In the genomic region with DNA sequence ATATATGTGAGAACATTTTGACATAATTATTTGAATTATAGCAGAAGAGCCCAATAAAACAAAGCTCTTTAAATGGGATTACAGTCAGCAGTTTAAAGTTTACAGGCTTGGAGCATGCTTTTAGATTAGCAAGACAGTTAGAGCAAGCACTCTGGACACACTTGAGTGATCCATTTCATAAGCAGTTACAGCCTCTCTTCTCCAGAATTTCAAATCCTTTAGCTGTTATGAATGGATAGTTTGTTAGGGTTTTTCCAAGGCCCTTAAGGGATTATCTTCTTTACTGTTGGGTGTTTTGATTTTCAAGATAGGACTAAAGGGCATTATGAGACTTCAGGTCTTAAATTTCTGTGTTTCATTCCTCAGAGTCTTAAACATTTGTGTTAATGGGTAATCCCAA, we compare ENCODE assay signal across 22 cellular contexts. TPM values are rescaled to one million over a fixed set of nuclear protein-coding genes. Genes with fewer than 3 reads are reported as not detected.
DNase-seq lines count a peak whose midpoint lies in the region; FAIRE-seq lines count a peak whose summit lies in the region.
"Had no signal": no experiment of that assay in that cellular context is flagged by ENCODE, and none has a peak within 500 bp of the region (broad histone marks: within the 10 kb centered on the region; RNA-seq: fewer than 3 reads in every experiment).

No MANE protein-coding gene starts in this region.

- H3K4me1 ChIP-seq in HAP-1: peaks cover 16% of the 10 kb centered on the region
- H3K4me1 ChIP-seq: BLaER1 had no signal

- peak; percentile 14 to 95 for DNase-seq in HAP-1 (ENCODE audit: low spot score in 2 of 2)
- peak; percentile 28 for DNase-seq in RCC 7860 (ENCODE audit: low spot score)
- DNase-seq in foreskin melanocyte: peak; percentile 73
- peak; percentile 54 for DNase-seq in renal cortical epithelial cell (ENCODE audit: low read depth)
- no peak for DNase-seq in G401 (ENCODE audit: low spot score)
- DNase-seq in activated CD4-positive, CD25-positive, alpha-beta regulatory T cell treated with anti-CD3 and anti-CD28 coated beads, Interleukin-2, amount 50 U/mL, for 72 hours: no peak
- DNase-seq in NK-92 treated with Interleukin-12 subunit alpha and Interleukin-12 subunit beta, amount 100 ng/mL, for 24 hours (lab: John Stamatoyannopoulos, UW): no peak
- no peak for DNase-seq in activated CD8-positive, alpha-beta memory T cell treated with anti-CD3 and anti-CD28 coated beads, Interleukin-2, amount 50 U/mL, for 48 hours
- DNase-seq: Calu3; CD4-positive, alpha-beta T cell; DMS153; Karpas-422; NCI-H1694; NCI-H2081; NCI-H446; NCI-H69; SIG-M5 had no signal

- in situ Hi-C loops in HAP-1 (cut with MboI; ENCODE audit: low sequenced_read_pairs): no loop called here
- in situ Hi-C loops in G401 (cut with HindIII; ENCODE audit: low sequenced_read_pairs): no loop called here

- H3K27me3 ChIP-seq in HAP-1 (ENCODE audit: low read depth): peaks cover 48% of the 10 kb centered on the region
- H3K27me3 ChIP-seq: BLaER1 had no signal

- H3K4me3 ChIP-seq in HAP-1: no peak overlapping the region
- H3K4me3 ChIP-seq: BLaER1 had no signal

- peak; percentile 67 for FAIRE-seq in RCC 7860 (lab: Jason Lieb, UNC)
- FAIRE-seq: G401.6, GM12892, H1 had no signal

- H3K9me3 ChIP-seq in HAP-1: no peaks in the 10 kb centered on the region
- H3K9me3 ChIP-seq: BLaER1 had no signal

- no peaks in the 10 kb centered on the region for H3K36me3 ChIP-seq in HAP-1 (replicated peaks)
- H3K36me3 ChIP-seq: BLaER1 had no signal

RNA-seq across cellular contexts. Expression of gene BEST3, which starts 36.3 kb away (rescaled TPM):
- total RNA-seq in renal cortical epithelial cell: 0.55 and 0.87 TPM in 2 replicates
- total RNA-seq in G401 (2014; rRNA removed; shearing (Covaris generic)): 0.61 TPM in 1 of 2 replicates, not detected in the other
- total RNA-seq: CD4-positive, alpha-beta T cell had no signal

RNA-seq across cellular contexts. Expression of gene LRRC10, which starts 52.1 kb away (rescaled TPM):
- not detected in 2 replicates for total RNA-seq in renal cortical epithelial cell
- total RNA-seq in G401 (2014; rRNA removed; shearing (Covaris generic)): not detected in 2 replicates
- total RNA-seq: Calu3; CD4-positive, alpha-beta T cell; H1; MCF 10A had no signal

Comparison
In these comparisons a context has a peak if more than half of its experiments do, and no peak if none do; other contexts are left out.
1. DNase-seq: peak in HAP-1 (2 of 2), RCC 7860 (single experiment), foreskin melanocyte (single experiment) and renal cortical epithelial cell (single experiment); none in G401 (single experiment), activated CD4-positive, CD25-positive, alpha-beta regulatory T cell treated with anti-CD3 and anti-CD28 coated beads, Interleukin-2, amount 50 U/mL, for 72 hours (single experiment), NK-92 treated with Interleukin-12 subunit alpha and Interleukin-12 subunit beta, amount 100 ng/mL, for 24 hours (single experiment) and activated CD8-positive, alpha-beta memory T cell treated with anti-CD3 and anti-CD28 coated beads, Interleukin-2, amount 50 U/mL, for 48 hours (single experiment).